Comparison of ENCODE assay signal across 8 cellular contexts in genomic region chr12:48873534-48873933, GRCh38. TPM values are rescaled to one million over a fixed set of nuclear protein-coding genes. Genes with fewer than 3 reads are reported as not detected.
DNase-seq lines count a peak whose midpoint lies in the region; ATAC-seq and TF ChIP-seq lines count a peak whose summit lies in the region.
"Not testable (repeated sequence)": the region's sequence is repeated elsewhere in the genome, so short reads cannot be mapped to it uniquely, and the experiment has no call there.

No MANE protein-coding gene starts in this region.

- not testable (repeated sequence) for H3K27me3 Mint-ChIP-seq in mesothelial cell of epicardium (ENCODE audit: low read depth); nephron progenitor cell (ENCODE audit: low read depth, poor library complexity)

- H3K4me3 ChIP-seq in Karpas-422 (ENCODE audit: low read length); dorsolateral prefrontal cortex; thyroid gland (replicated peaks in 1 of 3): not testable (repeated sequence)

- H3K27ac Mint-ChIP-seq in mesothelial cell of epicardium: peak overlapping the region; percentile 25
- H3K27ac Mint-ChIP-seq in nephron progenitor cell: peak overlapping the region; percentile 86
- H3K27ac Mint-ChIP-seq in stimulated activated effector memory CD8-positive, alpha-beta T cell treated with anti-CD3 and anti-CD28 coated beads, Interleukin-12 subunit alpha, Interleukin-12 subunit beta, amount 100 ng/mL, for 72 hours: peak overlapping the region; percentile 53

- H3K4me1 ChIP-seq in Karpas-422 (ENCODE audit: low read length): not testable (repeated sequence)
- H3K4me1 ChIP-seq in thyroid gland: peaks cover 21 to 27% of the 10 kb centered on the region in 2 donors

- H2AFZ ChIP-seq in Karpas-422 (ENCODE audit: low read length): not testable (repeated sequence)

- not testable (repeated sequence) for H3K9ac ChIP-seq in Karpas-422 (ENCODE audit: low read length)

- not testable (repeated sequence) for H3K36me3 Mint-ChIP-seq in mesothelial cell of epicardium; nephron progenitor cell (ENCODE audit: low read depth); stimulated activated effector memory CD8-positive, alpha-beta T cell treated with anti-CD3 and anti-CD28 coated beads, Interleukin-12 subunit alpha, Interleukin-12 subunit beta, amount 100 ng/mL, for 72 hours

- H3K4me1 Mint-ChIP-seq in mesothelial cell of epicardium (peaks cover 22% of the 10 kb centered on the region), nephron progenitor cell (peaks cover 33% of the 10 kb centered on the region)
- not testable (repeated sequence) for H3K4me1 Mint-ChIP-seq in stimulated activated effector memory CD8-positive, alpha-beta T cell treated with anti-CD3 and anti-CD28 coated beads, Interleukin-12 subunit alpha, Interleukin-12 subunit beta, amount 100 ng/mL, for 72 hours

- WGBS in thyroid gland, 2 donors: 76 to 78% methylated on average over 8 of the region's 8 CpGs

- not testable (repeated sequence) for H3K79me2 ChIP-seq in Karpas-422 (ENCODE audit: low read length)

- TF ChIP-seq CTCF in dorsolateral prefrontal cortex (IDR thresholded peaks at IDR 0.05 in 54 of 56, conservative IDR thresholded peaks at IDR 0.05 in 2 of 56; ENCODE audit: low read depth in 1 of 56, partially characterized antibody in 56 of 56); mesothelial cell of epicardium (IDR thresholded peaks at IDR 0.05; ENCODE audit: unreplicated experiment); nephron progenitor cell (IDR thresholded peaks at IDR 0.05); thyroid gland (IDR thresholded peaks at IDR 0.05): not testable (repeated sequence)

- not testable (repeated sequence) for H3K9me3 Mint-ChIP-seq in mesothelial cell of epicardium; nephron progenitor cell; stimulated activated effector memory CD8-positive, alpha-beta T cell treated with anti-CD3 and anti-CD28 coated beads, Interleukin-12 subunit alpha, Interleukin-12 subunit beta, amount 100 ng/mL, for 72 hours

- H3K9me3 ChIP-seq in Karpas-422 (ENCODE audit: low read length); thyroid gland: not testable (repeated sequence)

- not testable (repeated sequence) for H3K27me3 ChIP-seq in Karpas-422 (ENCODE audit: low read length); dorsolateral prefrontal cortex; thyroid gland

- peak; percentile 26 for DNase-seq in Karpas-422
- peak in 1 of 61 donors; percentile 11 for DNase-seq in caudate nucleus (lab: John Stamatoyannopoulos, UW)
- DNase-seq in dorsolateral prefrontal cortex; mesothelial cell of epicardium (ENCODE audit: low spot score in 2 of 2, unreplicated experiment in 2 of 2); nephron progenitor cell; stimulated activated effector memory CD8-positive, alpha-beta T cell treated with anti-CD3 and anti-CD28 coated beads, Interleukin-12 subunit alpha, Interleukin-12 subunit beta, amount 100 ng/mL, for 72 hours (ENCODE audit: low spot score in 2 of 2): not testable (repeated sequence)
- DNase-seq in thyroid gland: peak; percentile 22 to 41

- H4K20me1 ChIP-seq in Karpas-422 (ENCODE audit: insufficient read depth, low read depth, low read length): not testable (repeated sequence)

- intact Hi-C loops in dorsolateral prefrontal cortex (cut with DNase I); thyroid gland (cut with DNase I): not testable (repeated sequence)

- H3K27ac ChIP-seq in Karpas-422 (ENCODE audit: low read length): not testable (repeated sequence)
- H3K27ac ChIP-seq in angular gyrus (ENCODE audit: low read depth, low read length): peak overlapping the region; percentile 96
- peak overlapping the region; percentile 77 for H3K27ac ChIP-seq in caudate nucleus (ENCODE audit: low read depth, low read length)
- H3K27ac ChIP-seq in dorsolateral prefrontal cortex: peak overlapping the region in 56 of 59 donors; percentile 22 to 96 (median 79)
- peak overlapping the region in 1 of 3 donors; percentile 17 for H3K27ac ChIP-seq in thyroid gland

- H3K4me2 ChIP-seq in Karpas-422 (ENCODE audit: low read depth, low read length, poor library complexity, severe bottlenecking): not testable (repeated sequence)

- ATAC-seq in stimulated activated effector memory CD8-positive, alpha-beta T cell treated with anti-CD3 and anti-CD28 coated beads, Interleukin-12 subunit alpha, Interleukin-12 subunit beta, amount 100 ng/mL, for 72 hours: not testable (repeated sequence)

- not testable (repeated sequence) for H3K36me3 ChIP-seq in Karpas-422 (ENCODE audit: insufficient read depth, low read length); thyroid gland

- not testable (repeated sequence) for TF ChIP-seq POLR2A in thyroid gland (IDR thresholded peaks at IDR 0.05)

- H3K9me2 ChIP-seq in Karpas-422 (replicated peaks; ENCODE audit: insufficient read depth, low read length): not testable (repeated sequence)

- not testable (repeated sequence) for H3K4me3 Mint-ChIP-seq in mesothelial cell of epicardium; nephron progenitor cell; stimulated activated effector memory CD8-positive, alpha-beta T cell treated with anti-CD3 and anti-CD28 coated beads, Interleukin-12 subunit alpha, Interleukin-12 subunit beta, amount 100 ng/mL, for 72 hours

RNA-seq across cellular contexts. Expression of gene RND1, which starts 7.9 kb away (rescaled TPM):
- 0.60 and 1.4 TPM in 2 replicates for total RNA-seq in Karpas-422 (2014; rRNA removed; shearing (Covaris generic); ENCODE audit: low replicate concordance)
- 100 to 1,000 TPM in 1 of 120 experiments, 10 to 100 TPM in 119; 15.3 to 117 (median 55.5) TPM for total RNA-seq in dorsolateral prefrontal cortex
- total RNA-seq in mesothelial cell of epicardium: 14.9 to 15.8 TPM (median 15.0 TPM) in 3 replicates
- total RNA-seq in thyroid gland: 1 to 10 TPM in 3 of 4 donors, under 1 TPM in 1; 0.68 to 3.0 (median 1.6) TPM

RNA-seq across cellular contexts. Expression of gene DDX23, which starts 21.6 kb away (rescaled TPM):
- 37.0 and 68.0 TPM in 2 replicates for total RNA-seq in Karpas-422 (2014; rRNA removed; shearing (Covaris generic); ENCODE audit: low replicate concordance)
- total RNA-seq in dorsolateral prefrontal cortex (10 to 100 TPM; 43.5 to 81.2 (median 57.8) TPM), mesothelial cell of epicardium (88.5 to 106 TPM (median 97.9 TPM) in 3 replicates), thyroid gland (10 to 100 TPM; 59.4 to 88.2 (median 70.9) TPM)

RNA-seq across cellular contexts. Expression of gene FKBP11, which starts 51.8 kb away (rescaled TPM):
- total RNA-seq in Karpas-422 (2014; rRNA removed; shearing (Covaris generic); ENCODE audit: low replicate concordance): 22.0 and 29.8 TPM in 2 replicates
- 10 to 100 TPM; 12.6 to 42.0 (median 28.8) TPM for total RNA-seq in dorsolateral prefrontal cortex
- 30.5 to 34.7 TPM (median 33.7 TPM) in 3 replicates for total RNA-seq in mesothelial cell of epicardium
- total RNA-seq in thyroid gland: 10 to 100 TPM in 3 of 4 donors, 1 to 10 TPM in 1; 9.0 to 20.1 (median 16.5) TPM

RNA-seq across cellular contexts. Expression of gene CACNB3, which starts 55.2 kb away (rescaled TPM):
- 3.1 and 6.7 TPM in 2 replicates for total RNA-seq in Karpas-422 (2014; rRNA removed; shearing (Covaris generic); ENCODE audit: low replicate concordance)
- total RNA-seq in dorsolateral prefrontal cortex: 100 to 1,000 TPM in 45 of 120 experiments, 10 to 100 TPM in 75; 26.9 to 136 (median 93.2) TPM
- total RNA-seq in mesothelial cell of epicardium: 107 to 114 TPM (median 113 TPM) in 3 replicates
- 10 to 100 TPM in 3 of 4 donors, 1 to 10 TPM in 1; 7.1 to 16.4 (median 13.1) TPM for total RNA-seq in thyroid gland

Comparison
In these comparisons a context has a peak if more than half of its experiments do, and no peak if none do; other contexts are left out.
1. H3K27ac Mint-ChIP-seq: peak in every context shown above with its lines; median percentile 86 in nephron progenitor cell; 53 in stimulated activated effector memory CD8-positive, alpha-beta T cell treated with anti-CD3 and anti-CD28 coated beads, Interleukin-12 subunit alpha, Interleukin-12 subunit beta, amount 100 ng/mL, for 72 hours; 25 in mesothelial cell of epicardium.